ENCODE assay signal across 21 cellular contexts in the genomic region with DNA sequence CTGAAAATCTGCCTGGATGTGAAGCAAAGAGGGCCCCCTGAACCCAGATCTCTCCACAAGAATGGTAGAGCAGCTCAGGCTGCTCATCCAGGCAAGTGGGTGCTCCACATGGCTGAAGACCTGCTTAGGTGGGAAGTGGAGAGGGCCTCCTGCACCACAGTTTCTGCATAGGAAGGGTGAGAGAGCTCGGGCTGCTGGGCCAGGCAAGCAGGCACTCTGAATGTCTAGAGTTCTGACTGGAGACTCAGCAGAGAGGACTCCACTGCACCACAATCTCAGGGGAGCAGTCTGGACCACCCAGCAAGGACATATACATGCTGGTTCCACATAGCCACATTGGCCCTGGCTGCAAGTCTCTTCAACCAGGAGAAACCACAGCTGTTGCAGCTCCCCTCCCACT.
"Had no signal": no experiment of that assay in that cellular context is flagged by ENCODE, and none has a peak within 500 bp of the region (broad histone marks: within the 10 kb centered on the region; RNA-seq: fewer than 3 reads in every experiment).

No MANE protein-coding gene starts in this region.

- H3K27ac ChIP-seq: colonic mucosa, epithelial cell of prostate, esophagus muscularis mucosa, foreskin keratinocyte, gastroesophageal sphincter, heart left ventricle, hepatocyte, left lung, lower lobe of right lung had no signal

- H3K79me2 ChIP-seq: hepatocyte had no signal

- H2AFZ ChIP-seq: hepatocyte had no signal

- H3K4me1 ChIP-seq: colonic mucosa, esophagus muscularis mucosa, foreskin keratinocyte, gastroesophageal sphincter, heart left ventricle, left lung, lower lobe of right lung had no signal

- H3K4me1 Mint-ChIP-seq: immature natural killer cell, mesothelial cell of epicardium had no signal

- H3K36me3 ChIP-seq: colonic mucosa, esophagus muscularis mucosa, gastroesophageal sphincter, heart left ventricle, left lung, lower lobe of right lung had no signal

- H3K4me3 ChIP-seq: colonic mucosa, esophagus muscularis mucosa, gastroesophageal sphincter, heart left ventricle, hepatocyte, left lung, lower lobe of right lung, mucosa of descending colon had no signal

- ATAC-seq: effector memory CD8-positive, alpha-beta T cell; foreskin keratinocyte; gastroesophageal sphincter; heart left ventricle; left cardiac atrium; left lung; left ventricle myocardium superior; mucosa of descending colon had no signal

- H3K9me3 Mint-ChIP-seq: dendritic cell treated with granulocyte-macrophage colony-stimulating factor and Interleukin-4, amounts not matched to agents 40 ng/mL and 50 ng/mL, for 4 days; endodermal cell had no signal

- H3K27me3 ChIP-seq: colonic mucosa, esophagus muscularis mucosa, foreskin keratinocyte, heart left ventricle, hepatocyte, left lung had no signal

- H3K9me3 ChIP-seq: colonic mucosa, esophagus muscularis mucosa, left lung, lower lobe of right lung, mucosa of descending colon had no signal

- H3K27me3 Mint-ChIP-seq: dendritic cell treated with granulocyte-macrophage colony-stimulating factor and Interleukin-4, amounts not matched to agents 40 ng/mL and 50 ng/mL, for 4 days; effector memory CD8-positive, alpha-beta T cell had no signal

- H3K4me2 ChIP-seq: hepatocyte had no signal

- H3K36me3 Mint-ChIP-seq: mesothelial cell of epicardium had no signal

- DNase-seq: colonic mucosa; cortex of kidney; effector CD8-positive, alpha-beta T cell; effector memory CD8-positive, alpha-beta T cell; foreskin keratinocyte; immature natural killer cell; islet precursor cell; left cardiac atrium; left lung; left ventricle myocardium superior; lower lobe of right lung; mesenchymal stem cell; mucosa of descending colon had no signal

- H3K27ac Mint-ChIP-seq: dendritic cell treated with granulocyte-macrophage colony-stimulating factor and Interleukin-4, amounts not matched to agents 40 ng/mL and 50 ng/mL, for 4 days; effector memory CD8-positive, alpha-beta T cell; endodermal cell; immature natural killer cell; mesothelial cell of epicardium had no signal

- H3K4me3 Mint-ChIP-seq: dendritic cell treated with granulocyte-macrophage colony-stimulating factor and Interleukin-4, amounts not matched to agents 40 ng/mL and 50 ng/mL, for 4 days; effector memory CD8-positive, alpha-beta T cell; endodermal cell; immature natural killer cell; mesothelial cell of epicardium had no signal
